ENCODE assay signal across 13 cellular contexts in the genomic region with DNA sequence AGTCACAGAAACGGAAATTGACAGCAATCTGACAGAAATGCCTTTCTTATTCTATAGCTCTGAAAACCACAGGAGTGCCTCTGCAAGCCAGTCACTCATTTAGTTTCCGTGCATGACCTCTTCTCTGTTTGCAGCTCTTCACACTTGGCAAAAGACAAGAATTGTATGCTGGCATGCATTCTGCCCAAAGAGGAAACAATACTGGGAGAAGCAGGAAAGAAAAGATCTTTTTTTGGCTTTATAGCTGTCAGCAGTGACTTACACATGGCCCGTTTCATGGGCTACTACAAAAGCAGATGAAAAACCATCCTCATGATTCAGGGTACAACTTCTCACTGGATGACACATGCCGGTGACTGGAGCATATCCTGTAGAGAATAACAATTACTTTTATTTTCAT.
A peak's percentile ranks its signal among the peaks of the same experiment; 100 is the strongest.
DNase-seq lines count a peak whose midpoint lies in the region; ATAC-seq and TF ChIP-seq lines count a peak whose summit lies in the region.
"Had no signal": no experiment of that assay in that cellular context is flagged by ENCODE, and none has a peak within 500 bp of the region (broad histone marks: within the 10 kb centered on the region; RNA-seq: fewer than 3 reads in every experiment).

No MANE protein-coding gene starts in this region.

- no peak overlapping the region for H3K27ac ChIP-seq in BLaER1 treated with 17β-estradiol and CSF1 and Interleukin-3, amounts not matched to agents 10 nM and 100 nM
- H3K27ac ChIP-seq in brain microvascular endothelial cell: no peak overlapping the region

- no peaks in the 10 kb centered on the region for H3K27me3 Mint-ChIP-seq in stimulated activated memory B cell treated with anti-CD40 and anti-IgM and Interleukin-4, amounts not matched to agents 10 μg/mL and 1 μg/mL and 100 μg/mL, for 72 hours
- H3K27me3 Mint-ChIP-seq in activated T-helper 2 cell treated with anti-CD3 and anti-CD28 coated beads, Interferon-gamma antibody, Interleukin-2, Interleukin-4, amounts not matched to agents 10 μg/mL and 5 μg/mL and 100 μg/mL, durations not matched to agents 14 hours and 24 hours and 36 hours (ENCODE audit: low read depth): peaks cover 2% of the 10 kb centered on the region

- no peaks in the 10 kb centered on the region for H3K9me3 ChIP-seq in BLaER1 treated with 17β-estradiol and CSF1 and Interleukin-3, amounts not matched to agents 10 nM and 100 nM (replicated peaks in 1 of 11)
- H3K9me3 ChIP-seq: HAP-1 had no signal

- H3K36me3 ChIP-seq in BLaER1 treated with 17β-estradiol and CSF1 and Interleukin-3, amounts not matched to agents 10 nM and 100 nM: no peaks in the 10 kb centered on the region
- H3K36me3 ChIP-seq in brain microvascular endothelial cell (replicated peaks): no peaks in the 10 kb centered on the region
- H3K36me3 ChIP-seq: HAP-1 had no signal

- no peaks in the 10 kb centered on the region for H3K4me1 Mint-ChIP-seq in stimulated activated memory B cell treated with anti-CD40 and anti-IgM and Interleukin-4, amounts not matched to agents 10 μg/mL and 1 μg/mL and 100 μg/mL, for 72 hours
- peaks cover 3% of the 10 kb centered on the region for H3K4me1 Mint-ChIP-seq in activated T-helper 2 cell treated with anti-CD3 and anti-CD28 coated beads, Interferon-gamma antibody, Interleukin-2, Interleukin-4, amounts not matched to agents 10 μg/mL and 5 μg/mL and 100 μg/mL, durations not matched to agents 14 hours and 24 hours and 36 hours (ENCODE audit: low read depth)
- H3K4me1 Mint-ChIP-seq: nephron progenitor cell had no signal

- peak overlapping the region; percentile 56 to 79 (median 66) for H3K4me2 ChIP-seq in BLaER1 treated with 17β-estradiol and CSF1 and Interleukin-3, amounts not matched to agents 10 nM and 100 nM

- in situ Hi-C loops in brain microvascular endothelial cell (cut with HindIII; ENCODE audit: low pct_ligation_motif_present, low sequenced_read_pairs): loop anchor here (25.0 kb wide), 1 partner anchor 143 kb away; no protein-coding TSS in a partner anchor

- intact Hi-C loops in left cardiac atrium (cut with DNase I): no loop called here
- intact Hi-C loops in activated T-helper 2 cell treated with anti-CD3 and anti-CD28 coated beads, Interferon-gamma antibody, Interleukin-2, Interleukin-4, amounts not matched to agents 10 μg/mL and 5 μg/mL and 100 μg/mL, durations not matched to agents 14 hours and 24 hours and 36 hours (cut with micrococcal nuclease): no loop called here

- no peak for TF ChIP-seq CTCF in brain microvascular endothelial cell (IDR thresholded peaks at IDR 0.05; ENCODE audit: low read depth, low read length, missing control alignments)

- peaks cover 15 to 20% (median 17%) of the 10 kb centered on the region in 10 experiments for H3K4me1 ChIP-seq in BLaER1 treated with 17β-estradiol and CSF1 and Interleukin-3, amounts not matched to agents 10 nM and 100 nM

- no peak overlapping the region for H3K9ac ChIP-seq in BLaER1 treated with 17β-estradiol and CSF1 and Interleukin-3, amounts not matched to agents 10 nM and 100 nM

- no peaks in the 10 kb centered on the region for H4K20me1 ChIP-seq in BLaER1 treated with 17β-estradiol and CSF1 and Interleukin-3, amounts not matched to agents 10 nM and 100 nM

- ATAC-seq in stimulated activated memory B cell treated with anti-CD40 and anti-IgM and Interleukin-4, amounts not matched to agents 10 μg/mL and 1 μg/mL and 100 μg/mL, for 72 hours: no peak
- ATAC-seq in left cardiac atrium: no peak
- ATAC-seq: Right ventricle myocardium inferior had no signal

- no peak overlapping the region for H3K27ac Mint-ChIP-seq in stimulated activated memory B cell treated with anti-CD40 and anti-IgM and Interleukin-4, amounts not matched to agents 10 μg/mL and 1 μg/mL and 100 μg/mL, for 72 hours
- H3K27ac Mint-ChIP-seq in activated T-helper 2 cell treated with anti-CD3 and anti-CD28 coated beads, Interferon-gamma antibody, Interleukin-2, Interleukin-4, amounts not matched to agents 10 μg/mL and 5 μg/mL and 100 μg/mL, durations not matched to agents 14 hours and 24 hours and 36 hours: no peak overlapping the region
- H3K27ac Mint-ChIP-seq: nephron progenitor cell had no signal

- H3K9me3 Mint-ChIP-seq in stimulated activated memory B cell treated with anti-CD40 and anti-IgM and Interleukin-4, amounts not matched to agents 10 μg/mL and 1 μg/mL and 100 μg/mL, for 72 hours: no peaks in the 10 kb centered on the region
- H3K9me3 Mint-ChIP-seq in activated T-helper 2 cell treated with anti-CD3 and anti-CD28 coated beads, Interferon-gamma antibody, Interleukin-2, Interleukin-4, amounts not matched to agents 10 μg/mL and 5 μg/mL and 100 μg/mL, durations not matched to agents 14 hours and 24 hours and 36 hours: no peaks in the 10 kb centered on the region
- H3K9me3 Mint-ChIP-seq: nephron progenitor cell had no signal

- no peaks in the 10 kb centered on the region for H3K36me3 Mint-ChIP-seq in stimulated activated memory B cell treated with anti-CD40 and anti-IgM and Interleukin-4, amounts not matched to agents 10 μg/mL and 1 μg/mL and 100 μg/mL, for 72 hours
- no peaks in the 10 kb centered on the region for H3K36me3 Mint-ChIP-seq in activated T-helper 2 cell treated with anti-CD3 and anti-CD28 coated beads, Interferon-gamma antibody, Interleukin-2, Interleukin-4, amounts not matched to agents 10 μg/mL and 5 μg/mL and 100 μg/mL, durations not matched to agents 14 hours and 24 hours and 36 hours (ENCODE audit: low read depth)

- H3K4me3 Mint-ChIP-seq in stimulated activated memory B cell treated with anti-CD40 and anti-IgM and Interleukin-4, amounts not matched to agents 10 μg/mL and 1 μg/mL and 100 μg/mL, for 72 hours: no peak overlapping the region
- H3K4me3 Mint-ChIP-seq in activated T-helper 2 cell treated with anti-CD3 and anti-CD28 coated beads, Interferon-gamma antibody, Interleukin-2, Interleukin-4, amounts not matched to agents 10 μg/mL and 5 μg/mL and 100 μg/mL, durations not matched to agents 14 hours and 24 hours and 36 hours (ENCODE audit: low read depth): no peak overlapping the region
- H3K4me3 Mint-ChIP-seq: nephron progenitor cell had no signal

- no peaks in the 10 kb centered on the region for H3K27me3 ChIP-seq in BLaER1 treated with 17β-estradiol and CSF1 and Interleukin-3, amounts not matched to agents 10 nM and 100 nM
- no peaks in the 10 kb centered on the region for H3K27me3 ChIP-seq in brain microvascular endothelial cell (replicated peaks)

- H3K4me3 ChIP-seq in BLaER1 treated with 17β-estradiol and CSF1 and Interleukin-3, amounts not matched to agents 10 nM and 100 nM: no peak overlapping the region
- H3K4me3 ChIP-seq in Jurkat, Clone E6-1 (ENCODE audit: low read length): no peak overlapping the region
- no peak overlapping the region for H3K4me3 ChIP-seq in brain microvascular endothelial cell (ENCODE audit: low read depth, low read length)
- H3K4me3 ChIP-seq: HAP-1 had no signal

- peak; percentile 16 for DNase-seq in Jurkat, Clone E6-1 (ENCODE audit: low read depth, low spot score)
- peak; percentile 68 for DNase-seq in brain microvascular endothelial cell
- DNase-seq in lung microvascular endothelial cell (ENCODE audit: low read depth in 2 of 2): peak; percentile 65 to 92
- DNase-seq in D341Med (ENCODE audit: low spot score): no peak
- DNase-seq in left cardiac atrium: no peak
- DNase-seq in activated T-helper 2 cell treated with anti-CD3 and anti-CD28 coated beads, Interferon-gamma antibody, Interleukin-2, Interleukin-4, amounts not matched to agents 10 μg/mL and 5 μg/mL and 100 μg/mL, durations not matched to agents 14 hours and 24 hours and 36 hours (ENCODE audit: low spot score): no peak
- DNase-seq: DMS79, NCI-H2029 treated with DMSO at 0.1 percent for 48 hours, nephron progenitor cell had no signal

Comparison
In these comparisons a context has a peak if more than half of its experiments do, and no peak if none do; other contexts are left out.
1. DNase-seq: peak in Jurkat, Clone E6-1 (single experiment), brain microvascular endothelial cell (single experiment) and lung microvascular endothelial cell (2 of 2); none in D341Med (single experiment), left cardiac atrium (single experiment) and activated T-helper 2 cell treated with anti-CD3 and anti-CD28 coated beads, Interferon-gamma antibody, Interleukin-2, Interleukin-4, amounts not matched to agents 10 μg/mL and 5 μg/mL and 100 μg/mL, durations not matched to agents 14 hours and 24 hours and 36 hours (single experiment).